In the genomic region with DNA sequence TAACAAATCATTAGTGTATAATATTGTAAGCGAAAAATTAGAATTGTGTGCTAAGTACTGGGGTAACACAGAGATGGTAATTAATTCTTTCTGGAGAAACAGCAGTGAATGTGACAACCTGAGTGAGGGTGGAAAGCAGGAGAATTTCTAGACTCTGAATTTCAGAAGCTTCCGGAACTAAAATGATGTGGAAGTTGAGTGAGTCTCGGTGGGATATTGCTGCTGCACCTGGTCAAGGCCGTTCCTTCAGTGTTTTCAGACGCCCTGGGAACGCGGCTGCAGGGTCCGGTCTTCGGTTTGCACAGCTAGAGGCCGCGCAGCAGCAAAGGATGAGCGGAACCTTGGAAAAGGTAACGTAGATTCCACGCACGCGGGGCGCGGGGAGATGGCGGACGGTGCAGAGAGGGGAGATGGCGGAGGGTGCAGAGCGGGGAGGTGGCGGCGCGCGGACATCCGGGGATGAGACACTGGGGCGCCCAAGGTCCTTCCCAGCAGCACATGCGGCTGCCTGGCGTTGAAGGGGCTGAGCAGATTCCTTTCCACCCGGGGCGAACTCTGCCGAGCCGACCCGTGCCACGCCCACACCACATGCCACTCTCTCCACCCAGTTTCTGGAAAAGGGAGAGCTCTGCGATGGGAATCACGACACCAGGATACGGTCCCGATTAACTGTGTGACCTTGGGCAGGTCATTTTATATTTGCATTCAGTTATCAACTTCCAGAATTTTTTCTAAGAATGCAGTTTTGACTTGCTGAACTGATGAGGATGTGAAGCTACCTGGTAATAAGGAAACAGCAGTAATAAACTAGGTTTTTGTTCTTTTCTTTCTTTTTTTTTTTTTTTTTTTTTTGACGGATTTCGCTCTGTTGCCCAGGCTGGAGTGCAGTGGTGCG, we compare ENCODE assay signal across 1 cellular context.
A peak's percentile ranks its signal among the peaks of the same experiment; 100 is the strongest.
TF ChIP-seq lines count a peak whose summit lies in the region.

Gene MRPL48 (plus strand): TSS at position 232 of the 895 bp plus-strand sequence. CDS start 98 bp downstream, at position 330.

TF ChIP-seq in K562, 482 proteins besides CTCF, POLR2A, EP300 and RAD21 (continued from another document):
- TF ChIP-seq, protein P1, sequence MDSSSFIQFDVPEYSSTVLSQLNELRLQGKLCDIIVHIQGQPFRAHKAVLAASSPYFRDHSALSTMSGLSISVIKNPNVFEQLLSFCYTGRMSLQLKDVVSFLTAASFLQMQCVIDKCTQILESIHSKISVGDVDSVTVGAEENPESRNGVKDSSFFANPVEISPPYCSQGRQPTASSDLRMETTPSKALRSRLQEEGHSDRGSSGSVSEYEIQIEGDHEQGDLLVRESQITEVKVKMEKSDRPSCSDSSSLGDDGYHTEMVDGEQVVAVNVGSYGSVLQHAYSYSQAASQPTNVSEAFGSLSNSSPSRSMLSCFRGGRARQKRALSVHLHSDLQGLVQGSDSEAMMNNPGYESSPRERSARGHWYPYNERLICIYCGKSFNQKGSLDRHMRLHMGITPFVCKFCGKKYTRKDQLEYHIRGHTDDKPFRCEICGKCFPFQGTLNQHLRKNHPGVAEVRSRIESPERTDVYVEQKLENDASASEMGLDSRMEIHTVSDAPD (CRISPR knock-in tag; IDR thresholded peaks at IDR 0.05) = no peak
- no peak for TF ChIP-seq COPS2 (conservative IDR thresholded peaks at IDR 0.05)
- TF ChIP-seq, protein P2, sequence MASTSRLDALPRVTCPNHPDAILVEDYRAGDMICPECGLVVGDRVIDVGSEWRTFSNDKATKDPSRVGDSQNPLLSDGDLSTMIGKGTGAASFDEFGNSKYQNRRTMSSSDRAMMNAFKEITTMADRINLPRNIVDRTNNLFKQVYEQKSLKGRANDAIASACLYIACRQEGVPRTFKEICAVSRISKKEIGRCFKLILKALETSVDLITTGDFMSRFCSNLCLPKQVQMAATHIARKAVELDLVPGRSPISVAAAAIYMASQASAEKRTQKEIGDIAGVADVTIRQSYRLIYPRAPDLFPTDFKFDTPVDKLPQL (IDR thresholded peaks at IDR 0.05; ENCODE audit: extremely low read depth, insufficient read length) = peak; percentile 82
- TF ChIP-seq RBFOX2 (IDR thresholded peaks at IDR 0.05; ENCODE audit: low read depth, low read length) = peak; percentile 99
- TF ChIP-seq PHF8 (IDR thresholded peaks at IDR 0.05; ENCODE audit: borderline replicate concordance, low read length) = peak; percentile 95
- TF ChIP-seq, protein P3, sequence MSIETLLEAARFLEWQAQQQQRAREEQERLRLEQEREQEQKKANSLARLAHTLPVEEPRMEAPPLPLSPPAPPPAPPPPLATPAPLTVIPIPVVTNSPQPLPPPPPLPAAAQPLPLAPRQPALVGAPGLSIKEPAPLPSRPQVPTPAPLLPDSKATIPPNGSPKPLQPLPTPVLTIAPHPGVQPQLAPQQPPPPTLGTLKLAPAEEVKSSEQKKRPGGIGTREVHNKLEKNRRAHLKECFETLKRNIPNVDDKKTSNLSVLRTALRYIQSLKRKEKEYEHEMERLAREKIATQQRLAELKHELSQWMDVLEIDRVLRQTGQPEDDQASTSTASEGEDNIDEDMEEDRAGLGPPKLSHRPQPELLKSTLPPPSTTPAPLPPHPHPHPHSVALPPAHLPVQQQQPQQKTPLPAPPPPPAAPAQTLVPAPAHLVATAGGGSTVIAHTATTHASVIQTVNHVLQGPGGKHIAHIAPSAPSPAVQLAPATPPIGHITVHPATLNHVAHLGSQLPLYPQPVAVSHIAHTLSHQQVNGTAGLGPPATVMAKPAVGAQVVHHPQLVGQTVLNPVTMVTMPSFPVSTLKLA (conservative IDR thresholded peaks at IDR 0.05) = peak; percentile 76 to 93
- no peak for TF ChIP-seq NFXL1 (CRISPR knock-in tag; IDR thresholded peaks at IDR 0.05)
- TF ChIP-seq CTCFL (IDR thresholded peaks at IDR 0.05; ENCODE audit: borderline replicate concordance, insufficient read depth, low read depth, low read length, poor library complexity, severe bottlenecking) = no peak
- peak; percentile 29; the same call in 1 of the 2 replicates for TF ChIP-seq CHD2 (IDR thresholded peaks at IDR 0.05; ENCODE audit: low read depth, low read length)
- TF ChIP-seq, protein P4, sequence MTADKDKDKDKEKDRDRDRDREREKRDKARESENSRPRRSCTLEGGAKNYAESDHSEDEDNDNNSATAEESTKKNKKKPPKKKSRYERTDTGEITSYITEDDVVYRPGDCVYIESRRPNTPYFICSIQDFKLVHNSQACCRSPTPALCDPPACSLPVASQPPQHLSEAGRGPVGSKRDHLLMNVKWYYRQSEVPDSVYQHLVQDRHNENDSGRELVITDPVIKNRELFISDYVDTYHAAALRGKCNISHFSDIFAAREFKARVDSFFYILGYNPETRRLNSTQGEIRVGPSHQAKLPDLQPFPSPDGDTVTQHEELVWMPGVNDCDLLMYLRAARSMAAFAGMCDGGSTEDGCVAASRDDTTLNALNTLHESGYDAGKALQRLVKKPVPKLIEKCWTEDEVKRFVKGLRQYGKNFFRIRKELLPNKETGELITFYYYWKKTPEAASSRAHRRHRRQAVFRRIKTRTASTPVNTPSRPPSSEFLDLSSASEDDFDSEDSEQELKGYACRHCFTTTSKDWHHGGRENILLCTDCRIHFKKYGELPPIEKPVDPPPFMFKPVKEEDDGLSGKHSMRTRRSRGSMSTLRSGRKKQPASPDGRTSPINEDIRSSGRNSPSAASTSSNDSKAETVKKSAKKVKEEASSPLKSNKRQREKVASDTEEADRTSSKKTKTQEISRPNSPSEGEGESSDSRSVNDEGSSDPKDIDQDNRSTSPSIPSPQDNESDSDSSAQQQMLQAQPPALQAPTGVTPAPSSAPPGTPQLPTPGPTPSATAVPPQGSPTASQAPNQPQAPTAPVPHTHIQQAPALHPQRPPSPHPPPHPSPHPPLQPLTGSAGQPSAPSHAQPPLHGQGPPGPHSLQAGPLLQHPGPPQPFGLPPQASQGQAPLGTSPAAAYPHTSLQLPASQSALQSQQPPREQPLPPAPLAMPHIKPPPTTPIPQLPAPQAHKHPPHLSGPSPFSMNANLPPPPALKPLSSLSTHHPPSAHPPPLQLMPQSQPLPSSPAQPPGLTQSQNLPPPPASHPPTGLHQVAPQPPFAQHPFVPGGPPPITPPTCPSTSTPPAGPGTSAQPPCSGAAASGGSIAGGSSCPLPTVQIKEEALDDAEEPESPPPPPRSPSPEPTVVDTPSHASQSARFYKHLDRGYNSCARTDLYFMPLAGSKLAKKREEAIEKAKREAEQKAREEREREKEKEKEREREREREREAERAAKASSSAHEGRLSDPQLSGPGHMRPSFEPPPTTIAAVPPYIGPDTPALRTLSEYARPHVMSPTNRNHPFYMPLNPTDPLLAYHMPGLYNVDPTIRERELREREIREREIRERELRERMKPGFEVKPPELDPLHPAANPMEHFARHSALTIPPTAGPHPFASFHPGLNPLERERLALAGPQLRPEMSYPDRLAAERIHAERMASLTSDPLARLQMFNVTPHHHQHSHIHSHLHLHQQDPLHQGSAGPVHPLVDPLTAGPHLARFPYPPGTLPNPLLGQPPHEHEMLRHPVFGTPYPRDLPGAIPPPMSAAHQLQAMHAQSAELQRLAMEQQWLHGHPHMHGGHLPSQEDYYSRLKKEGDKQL (CRISPR knock-in tag; IDR thresholded peaks at IDR 0.05; ENCODE audit: borderline replicate concordance) = no peak; the same call in 1 of the 2 replicates
- TF ChIP-seq, protein P5, sequence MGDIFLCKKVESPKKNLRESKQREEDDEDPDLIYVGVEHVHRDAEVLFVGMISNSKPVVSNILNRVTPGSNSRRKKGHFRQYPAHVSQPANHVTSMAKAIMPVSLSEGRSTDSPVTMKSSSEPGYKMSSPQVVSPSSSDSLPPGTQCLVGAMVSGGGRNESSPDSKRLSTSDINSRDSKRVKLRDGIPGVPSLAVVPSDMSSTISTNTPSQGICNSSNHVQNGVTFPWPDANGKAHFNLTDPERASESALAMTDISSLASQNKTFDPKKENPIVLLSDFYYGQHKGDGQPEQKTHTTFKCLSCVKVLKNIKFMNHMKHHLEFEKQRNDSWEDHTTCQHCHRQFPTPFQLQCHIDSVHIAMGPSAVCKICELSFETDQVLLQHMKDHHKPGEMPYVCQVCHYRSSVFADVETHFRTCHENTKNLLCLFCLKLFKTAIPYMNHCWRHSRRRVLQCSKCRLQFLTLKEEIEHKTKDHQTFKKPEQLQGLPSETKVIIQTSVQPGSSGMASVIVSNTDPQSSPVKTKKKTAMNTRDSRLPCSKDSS (IDR thresholded peaks at IDR 0.05; ENCODE audit: low read depth, partially characterized antibody) = no peak
- TF ChIP-seq ZNF197 (CRISPR knock-in tag; IDR thresholded peaks at IDR 0.05; ENCODE audit: low read depth) = peak; percentile 51; the same call in 1 of the 2 replicates
- no peak for TF ChIP-seq NR2F6 (CRISPR knock-in tag; IDR thresholded peaks at IDR 0.05)
- no peak for TF ChIP-seq NELFE (IDR thresholded peaks at IDR 0.05; ENCODE audit: insufficient read depth, insufficient read length)
- no peak for TF ChIP-seq NUFIP1 (IDR thresholded peaks at IDR 0.05; ENCODE audit: partially characterized antibody)
TF ChIP-seq in K562: peak in this region for 214.
